1 cellular context compared by ENCODE assay signal in the genomic region with DNA sequence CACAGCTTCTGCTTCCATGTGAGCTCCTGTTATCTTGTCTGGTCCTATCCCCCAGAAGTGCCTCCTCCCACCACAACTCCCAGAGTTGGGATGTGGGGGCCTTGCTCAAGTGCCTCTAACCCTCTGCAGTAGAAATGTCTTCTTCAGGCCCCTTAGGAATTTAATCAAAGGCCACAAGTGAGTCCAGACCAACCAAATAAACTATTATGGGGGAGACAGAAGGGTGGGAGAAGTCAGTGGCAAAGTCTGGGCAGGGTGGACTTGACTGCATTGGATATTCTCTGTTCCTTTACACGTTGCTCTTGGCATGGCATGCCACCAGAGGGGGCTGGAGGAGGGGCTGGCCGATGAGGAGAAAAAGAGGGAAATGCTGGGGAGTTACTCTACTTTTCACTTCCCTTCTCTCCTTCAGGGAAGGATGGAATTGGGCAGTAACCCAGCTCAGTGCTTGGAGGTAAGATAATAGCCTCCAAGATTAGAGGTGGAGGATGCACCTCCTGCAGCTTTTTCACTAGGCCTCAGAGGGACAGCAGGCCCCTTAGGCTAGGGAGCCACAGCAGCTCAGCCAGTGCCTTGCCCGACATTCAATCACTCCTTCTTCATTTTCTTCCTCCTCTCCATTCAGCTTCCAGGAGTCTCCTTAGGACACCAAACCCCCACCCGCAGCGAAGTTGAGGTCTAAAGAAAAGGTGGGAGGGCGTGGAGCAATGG.
TF ChIP-seq lines count a peak whose summit lies in the region.

No MANE protein-coding gene starts in this region.

TF ChIP-seq in GM23338, 12 proteins besides CTCF, POLR2A, EP300 and RAD21:
- TF ChIP-seq, protein P1, sequence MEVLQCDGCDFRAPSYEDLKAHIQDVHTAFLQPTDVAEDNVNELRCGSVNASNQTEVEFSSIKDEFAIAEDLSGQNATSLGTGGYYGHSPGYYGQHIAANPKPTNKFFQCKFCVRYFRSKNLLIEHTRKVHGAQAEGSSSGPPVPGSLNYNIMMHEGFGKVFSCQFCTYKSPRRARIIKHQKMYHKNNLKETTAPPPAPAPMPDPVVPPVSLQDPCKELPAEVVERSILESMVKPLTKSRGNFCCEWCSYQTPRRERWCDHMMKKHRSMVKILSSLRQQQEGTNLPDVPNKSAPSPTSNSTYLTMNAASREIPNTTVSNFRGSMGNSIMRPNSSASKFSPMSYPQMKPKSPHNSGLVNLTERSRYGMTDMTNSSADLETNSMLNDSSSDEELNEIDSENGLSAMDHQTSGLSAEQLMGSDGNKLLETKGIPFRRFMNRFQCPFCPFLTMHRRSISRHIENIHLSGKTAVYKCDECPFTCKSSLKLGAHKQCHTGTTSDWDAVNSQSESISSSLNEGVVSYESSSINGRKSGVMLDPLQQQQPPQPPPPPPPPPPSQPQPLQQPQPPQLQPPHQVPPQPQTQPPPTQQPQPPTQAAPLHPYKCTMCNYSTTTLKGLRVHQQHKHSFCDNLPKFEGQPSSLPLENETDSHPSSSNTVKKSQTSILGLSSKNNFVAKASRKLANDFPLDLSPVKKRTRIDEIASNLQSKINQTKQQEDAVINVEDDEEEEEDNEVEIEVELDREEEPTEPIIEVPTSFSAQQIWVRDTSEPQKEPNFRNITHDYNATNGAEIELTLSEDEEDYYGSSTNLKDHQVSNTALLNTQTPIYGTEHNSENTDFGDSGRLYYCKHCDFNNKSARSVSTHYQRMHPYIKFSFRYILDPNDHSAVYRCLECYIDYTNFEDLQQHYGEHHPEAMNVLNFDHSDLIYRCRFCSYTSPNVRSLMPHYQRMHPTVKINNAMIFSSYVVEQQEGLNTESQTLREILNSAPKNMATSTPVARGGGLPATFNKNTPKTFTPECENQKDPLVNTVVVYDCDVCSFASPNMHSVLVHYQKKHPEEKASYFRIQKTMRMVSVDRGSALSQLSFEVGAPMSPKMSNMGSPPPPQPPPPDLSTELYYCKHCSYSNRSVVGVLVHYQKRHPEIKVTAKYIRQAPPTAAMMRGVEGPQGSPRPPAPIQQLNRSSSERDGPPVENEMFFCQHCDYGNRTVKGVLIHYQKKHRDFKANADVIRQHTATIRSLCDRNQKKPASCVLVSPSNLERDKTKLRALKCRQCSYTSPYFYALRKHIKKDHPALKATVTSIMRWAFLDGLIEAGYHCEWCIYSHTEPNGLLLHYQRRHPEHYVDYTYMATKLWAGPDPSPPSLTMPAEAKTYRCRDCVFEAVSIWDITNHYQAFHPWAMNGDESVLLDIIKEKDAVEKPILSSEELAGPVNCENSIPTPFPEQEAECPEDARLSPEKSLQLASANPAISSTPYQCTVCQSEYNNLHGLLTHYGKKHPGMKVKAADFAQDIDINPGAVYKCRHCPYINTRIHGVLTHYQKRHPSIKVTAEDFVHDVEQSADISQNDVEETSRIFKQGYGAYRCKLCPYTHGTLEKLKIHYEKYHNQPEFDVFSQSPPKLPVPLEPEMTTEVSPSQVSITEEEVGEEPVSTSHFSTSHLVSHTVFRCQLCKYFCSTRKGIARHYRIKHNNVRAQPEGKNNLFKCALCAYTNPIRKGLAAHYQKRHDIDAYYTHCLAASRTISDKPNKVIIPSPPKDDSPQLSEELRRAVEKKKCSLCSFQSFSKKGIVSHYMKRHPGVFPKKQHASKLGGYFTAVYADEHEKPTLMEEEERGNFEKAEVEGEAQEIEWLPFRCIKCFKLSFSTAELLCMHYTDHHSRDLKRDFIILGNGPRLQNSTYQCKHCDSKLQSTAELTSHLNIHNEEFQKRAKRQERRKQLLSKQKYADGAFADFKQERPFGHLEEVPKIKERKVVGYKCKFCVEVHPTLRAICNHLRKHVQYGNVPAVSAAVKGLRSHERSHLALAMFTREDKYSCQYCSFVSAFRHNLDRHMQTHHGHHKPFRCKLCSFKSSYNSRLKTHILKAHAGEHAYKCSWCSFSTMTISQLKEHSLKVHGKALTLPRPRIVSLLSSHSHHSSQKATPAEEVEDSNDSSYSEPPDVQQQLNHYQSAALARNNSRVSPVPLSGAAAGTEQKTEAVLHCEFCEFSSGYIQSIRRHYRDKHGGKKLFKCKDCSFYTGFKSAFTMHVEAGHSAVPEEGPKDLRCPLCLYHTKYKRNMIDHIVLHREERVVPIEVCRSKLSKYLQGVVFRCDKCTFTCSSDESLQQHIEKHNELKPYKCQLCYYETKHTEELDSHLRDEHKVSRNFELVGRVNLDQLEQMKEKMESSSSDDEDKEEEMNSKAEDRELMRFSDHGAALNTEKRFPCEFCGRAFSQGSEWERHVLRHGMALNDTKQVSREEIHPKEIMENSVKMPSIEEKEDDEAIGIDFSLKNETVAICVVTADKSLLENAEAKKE (CRISPR knock-in tag; IDR thresholded peaks at IDR 0.05): no peak
- TF ChIP-seq, protein P2, sequence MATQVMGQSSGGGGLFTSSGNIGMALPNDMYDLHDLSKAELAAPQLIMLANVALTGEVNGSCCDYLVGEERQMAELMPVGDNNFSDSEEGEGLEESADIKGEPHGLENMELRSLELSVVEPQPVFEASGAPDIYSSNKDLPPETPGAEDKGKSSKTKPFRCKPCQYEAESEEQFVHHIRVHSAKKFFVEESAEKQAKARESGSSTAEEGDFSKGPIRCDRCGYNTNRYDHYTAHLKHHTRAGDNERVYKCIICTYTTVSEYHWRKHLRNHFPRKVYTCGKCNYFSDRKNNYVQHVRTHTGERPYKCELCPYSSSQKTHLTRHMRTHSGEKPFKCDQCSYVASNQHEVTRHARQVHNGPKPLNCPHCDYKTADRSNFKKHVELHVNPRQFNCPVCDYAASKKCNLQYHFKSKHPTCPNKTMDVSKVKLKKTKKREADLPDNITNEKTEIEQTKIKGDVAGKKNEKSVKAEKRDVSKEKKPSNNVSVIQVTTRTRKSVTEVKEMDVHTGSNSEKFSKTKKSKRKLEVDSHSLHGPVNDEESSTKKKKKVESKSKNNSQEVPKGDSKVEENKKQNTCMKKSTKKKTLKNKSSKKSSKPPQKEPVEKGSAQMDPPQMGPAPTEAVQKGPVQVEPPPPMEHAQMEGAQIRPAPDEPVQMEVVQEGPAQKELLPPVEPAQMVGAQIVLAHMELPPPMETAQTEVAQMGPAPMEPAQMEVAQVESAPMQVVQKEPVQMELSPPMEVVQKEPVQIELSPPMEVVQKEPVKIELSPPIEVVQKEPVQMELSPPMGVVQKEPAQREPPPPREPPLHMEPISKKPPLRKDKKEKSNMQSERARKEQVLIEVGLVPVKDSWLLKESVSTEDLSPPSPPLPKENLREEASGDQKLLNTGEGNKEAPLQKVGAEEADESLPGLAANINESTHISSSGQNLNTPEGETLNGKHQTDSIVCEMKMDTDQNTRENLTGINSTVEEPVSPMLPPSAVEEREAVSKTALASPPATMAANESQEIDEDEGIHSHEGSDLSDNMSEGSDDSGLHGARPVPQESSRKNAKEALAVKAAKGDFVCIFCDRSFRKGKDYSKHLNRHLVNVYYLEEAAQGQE (IDR thresholded peaks at IDR 0.05; ENCODE audit: unreplicated experiment): no peak
- TF ChIP-seq EZH2phosphoT487 (IDR thresholded peaks at IDR 0.05; ENCODE audit: unreplicated experiment) (no peak), EZH2 (IDR thresholded peaks at IDR 0.05; ENCODE audit: low read depth, unreplicated experiment) (no peak), JUNB (IDR thresholded peaks at IDR 0.05; ENCODE audit: unreplicated experiment) (no peak), STAT1 (IDR thresholded peaks at IDR 0.05; ENCODE audit: unreplicated experiment) (no peak), ZNF114 (CRISPR knock-in tag; IDR thresholded peaks at IDR 0.05) (no peak), POLR2AphosphoS5 (IDR thresholded peaks at IDR 0.05; ENCODE audit: low read depth) (no peak), CREB1 (CRISPR knock-in tag; IDR thresholded peaks at IDR 0.05; ENCODE audit: low read depth) (no peak)
- TF ChIP-seq, protein P3, sequence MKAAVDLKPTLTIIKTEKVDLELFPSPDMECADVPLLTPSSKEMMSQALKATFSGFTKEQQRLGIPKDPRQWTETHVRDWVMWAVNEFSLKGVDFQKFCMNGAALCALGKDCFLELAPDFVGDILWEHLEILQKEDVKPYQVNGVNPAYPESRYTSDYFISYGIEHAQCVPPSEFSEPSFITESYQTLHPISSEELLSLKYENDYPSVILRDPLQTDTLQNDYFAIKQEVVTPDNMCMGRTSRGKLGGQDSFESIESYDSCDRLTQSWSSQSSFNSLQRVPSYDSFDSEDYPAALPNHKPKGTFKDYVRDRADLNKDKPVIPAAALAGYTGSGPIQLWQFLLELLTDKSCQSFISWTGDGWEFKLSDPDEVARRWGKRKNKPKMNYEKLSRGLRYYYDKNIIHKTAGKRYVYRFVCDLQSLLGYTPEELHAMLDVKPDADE (IDR thresholded peaks at IDR 0.05): no peak
